8 cellular contexts compared by ENCODE assay signal in genomic region chr4:118566003-118566513, GRCh38.
DNase-seq lines count a peak whose midpoint lies in the region; ATAC-seq, FAIRE-seq and TF ChIP-seq lines count a peak whose summit lies in the region.
"Not testable (repeated sequence)": the region's sequence is repeated elsewhere in the genome, so short reads cannot be mapped to it uniquely, and the experiment has no call there.

No MANE protein-coding gene starts in this region.

- POLR2A ChIA-PET in H1 (lab: Charles Lee; ENCODE audit: partially characterized antibody), result not testable (repeated sequence)

- peak overlapping the region in 2 of 7 donors; percentile 37 to 56 for H3K27ac Mint-ChIP-seq in CD14-positive monocyte
- H3K27ac Mint-ChIP-seq in natural killer cell treated with Interleukin-12 subunit alpha and Interleukin-12 subunit beta and Interleukin-15 and Interleukin-18, amount 100 ng/mL, for 72 hours, result not testable (repeated sequence)

- CTCF ChIA-PET in H1 (lab: Charles Lee; ENCODE audit: partially characterized antibody), result not testable (repeated sequence)

- not testable (repeated sequence) for H3K9ac ChIP-seq in GM23248; H1 (replicated peaks in 1 of 4; ENCODE audit: extremely low read depth in 1 of 4, low read depth in 3 of 4, low read length in 3 of 4)

- H3K9me3 Mint-ChIP-seq in CD14-positive monocyte; natural killer cell treated with Interleukin-12 subunit alpha and Interleukin-12 subunit beta and Interleukin-15 and Interleukin-18, amount 100 ng/mL, for 72 hours: not testable (repeated sequence)

- H2BK5ac ChIP-seq in H1 (ENCODE audit: low read depth, low read length), result not testable (repeated sequence)

- not testable (repeated sequence) for TF ChIP-seq RAD21 in H1 (IDR thresholded peaks at IDR 0.05 in 1 of 2, conservative IDR thresholded peaks at IDR 0.05 in 1 of 2; ENCODE audit: low read depth in 2 of 2, low read length in 2 of 2)

- not testable (repeated sequence) for H3K18ac ChIP-seq in H1 (ENCODE audit: extremely low read depth, low read length)

- not testable (repeated sequence) for H4K8ac ChIP-seq in H1 (ENCODE audit: extremely low read depth, insufficient read depth, low read length)

- not testable (repeated sequence) for H2BK12ac ChIP-seq in H1 (ENCODE audit: low read depth, low read length)

- not testable (repeated sequence) for H4K91ac ChIP-seq in H1 (replicated peaks; ENCODE audit: insufficient read length, low read length)

- H2AFZ ChIP-seq in GM23248, result peak overlapping the region; percentile 5; the same call in 1 of the 2 replicates
- H2AFZ ChIP-seq in H1 (ENCODE audit: low read length), result peak overlapping the region; percentile 19; the same call in 1 of the 2 replicates

- not testable (repeated sequence) for H4K20me1 ChIP-seq in GM23248 (ENCODE audit: insufficient read depth); H1 (replicated peaks in 1 of 2; ENCODE audit: control insufficient read depth in 1 of 2, insufficient read depth in 2 of 2, low read length in 2 of 2)

- TF ChIP-seq EP300 in H1 (IDR thresholded peaks at IDR 0.05; ENCODE audit: borderline replicate concordance in 1 of 2, low read depth in 2 of 2, low read length in 2 of 2), result not testable (repeated sequence)

- not testable (repeated sequence) for H3K9me3 ChIP-seq in GM23248 (ENCODE audit: low read depth); H1 (ENCODE audit: insufficient read depth in 2 of 2, low read depth in 1 of 2, low read length in 1 of 2)

- TF ChIP-seq CTCF in CD14-positive monocyte (IDR thresholded peaks at IDR 0.05); H1 (IDR thresholded peaks at IDR 0.05; ENCODE audit: control extremely low read depth in 1 of 3, insufficient read depth in 1 of 3, low read depth in 1 of 3, low read length in 3 of 3): not testable (repeated sequence)

- H3F3A ChIP-seq in GM23248 (ENCODE audit: insufficient read depth), result not testable (repeated sequence)

- peak; percentile 81 for ATAC-seq in GM18873 (IDR thresholded peaks at IDR 0.05; ENCODE audit: low FRiP score, unreplicated experiment)
- peak; percentile 68 for ATAC-seq in HG03159 (IDR thresholded peaks at IDR 0.05; ENCODE audit: unreplicated experiment)
- ATAC-seq in natural killer cell treated with Interleukin-12 subunit alpha and Interleukin-12 subunit beta and Interleukin-15 and Interleukin-18, amount 100 ng/mL, for 72 hours, result peak; percentile 53 to 55

- not testable (repeated sequence) for H3K9me2 ChIP-seq in GM23248 (ENCODE audit: insufficient read depth)

- H3K36me3 ChIP-seq in GM23248 (ENCODE audit: low read depth); H1 (ENCODE audit: control insufficient read depth in 2 of 4, insufficient read depth in 4 of 4, low read length in 3 of 4): not testable (repeated sequence)

- H3K4me1 ChIP-seq in GM23248 (ENCODE audit: insufficient read depth), result peaks cover 12% of the 10 kb centered on the region
- not testable (repeated sequence) for H3K4me1 ChIP-seq in H1 (replicated peaks in 1 of 4; ENCODE audit: control insufficient read depth in 3 of 4, insufficient read depth in 4 of 4, low read length in 3 of 4)

- H3K23ac ChIP-seq in H1 (ENCODE audit: insufficient read length), result not testable (repeated sequence)

- not testable (repeated sequence) for H3K23me2 ChIP-seq in H1 (ENCODE audit: low read depth, low read length)

- not testable (repeated sequence) for H2AK5ac ChIP-seq in H1 (ENCODE audit: low read depth, low read length)

- not testable (repeated sequence) for H3K4me1 Mint-ChIP-seq in CD14-positive monocyte; natural killer cell treated with Interleukin-12 subunit alpha and Interleukin-12 subunit beta and Interleukin-15 and Interleukin-18, amount 100 ng/mL, for 72 hours (ENCODE audit: low read depth in 2 of 2)

- not testable (repeated sequence) for H3K56ac ChIP-seq in H1 (replicated peaks; ENCODE audit: insufficient read length, low read depth, low read length)

- H3K27ac ChIP-seq in GM23248, result peak overlapping the region; percentile 38
- not testable (repeated sequence) for H3K27ac ChIP-seq in H1 (ENCODE audit: low read depth, low read length)

- intact Hi-C loops in CD14-positive monocyte (cut with micrococcal nuclease), result not testable (repeated sequence)

- H3K4me3 ChIP-seq in GM23248, result not testable (repeated sequence)
- H3K4me3 ChIP-seq in H1 (ENCODE audit: extremely low read depth in 1 of 4, insufficient read depth in 2 of 4, low read depth in 3 of 4, low read length in 4 of 4), result 0 out of 8 replicates have a peak overlapping the region, but pooled peaks of 1 of the 4 experiments have one; percentile 30

- not testable (repeated sequence) for H3K4ac ChIP-seq in H1 (replicated peaks; ENCODE audit: insufficient read length, low read depth, low read length)

- FAIRE-seq in H1 (lab: Jason Lieb, UNC), result peak; percentile 73

- H3K79me2 ChIP-seq in GM23248 (ENCODE audit: insufficient read depth); H1 (ENCODE audit: control insufficient read depth in 1 of 2, insufficient read depth in 2 of 2, low read length in 2 of 2): not testable (repeated sequence)

- H3K27me3 ChIP-seq in GM23248 (replicated peaks; ENCODE audit: insufficient read depth); H1 (replicated peaks in 1 of 4; ENCODE audit: control insufficient read depth in 3 of 4, extremely low read depth in 1 of 4, insufficient read depth in 3 of 4, low read length in 3 of 4): not testable (repeated sequence)

- H3K14ac ChIP-seq in H1 (ENCODE audit: insufficient read length), result not testable (repeated sequence)

- in situ Hi-C loops in GM23248 (cut with MboI); SK-MEL-5 (cut with HindIII; ENCODE audit: low pct_unique_long_range_greater_than_20kb, low sequenced_read_pairs): not testable (repeated sequence)

- H2BK20ac ChIP-seq in H1 (ENCODE audit: low read length), result not testable (repeated sequence)

- not testable (repeated sequence) for H2BK15ac ChIP-seq in H1 (ENCODE audit: low read length)

- not testable (repeated sequence) for H4K5ac ChIP-seq in H1 (ENCODE audit: insufficient read length, low read depth, low read length)

- DNase-seq in CD14-positive monocyte (ENCODE audit: low spot score); natural killer cell treated with Interleukin-12 subunit alpha and Interleukin-12 subunit beta and Interleukin-15 and Interleukin-18, amount 100 ng/mL, for 72 hours (ENCODE audit: low spot score): not testable (repeated sequence)
- peak; percentile 89 for DNase-seq in GM23248
- DNase-seq in NCI-H1417 (lab: John Stamatoyannopoulos, UW), result peak; percentile 70 to 91 (median 73)
- DNase-seq in SK-MEL-5 (ENCODE audit: low read depth, low spot score), result peak; percentile 82
- DNase-seq in H1 (ENCODE audit: low read depth in 1 of 2, low spot score in 2 of 2), result peak; percentile 13 to 51

- peak overlapping the region; percentile 4 for H3K4me2 ChIP-seq in GM23248 (ENCODE audit: unreplicated experiment)
- peak overlapping the region; percentile 31 to 51; a peak in 3 of 4 replicates for H3K4me2 ChIP-seq in H1 (ENCODE audit: insufficient read depth in 1 of 2, low read depth in 2 of 2, low read length in 2 of 2)

- not testable (repeated sequence) for H3K36me3 Mint-ChIP-seq in CD14-positive monocyte; natural killer cell treated with Interleukin-12 subunit alpha and Interleukin-12 subunit beta and Interleukin-15 and Interleukin-18, amount 100 ng/mL, for 72 hours

- H3K79me1 ChIP-seq in H1 (ENCODE audit: low read depth, low read length), result not testable (repeated sequence)

- WGBS in GM23248 (ENCODE audit: low coverage in 1 of 2, low lambda C conversion rate in 2 of 2, missing lambda C conversion rate in 2 of 2), 2 experiments, result 3 to 6% methylated on average over 9 of the region's 9 CpGs
- 28% methylated on average over 9 of the region's 9 CpGs; no CpG with 5 or more reads in 1 of the 2 experiments for WGBS in H1 (ENCODE audit: extremely low coverage in 1 of 2, insufficient coverage in 1 of 2, insufficient read length in 1 of 2, insufficient replicate concordance in 2 of 2, low coverage in 1 of 2, low lambda C conversion rate in 2 of 2, missing lambda C conversion rate in 1 of 2), 2 experiments

- H3K27me3 Mint-ChIP-seq in CD14-positive monocyte (ENCODE audit: low read depth in 3 of 3), result not testable (repeated sequence)
- H3K27me3 Mint-ChIP-seq in natural killer cell treated with Interleukin-12 subunit alpha and Interleukin-12 subunit beta and Interleukin-15 and Interleukin-18, amount 100 ng/mL, for 72 hours, result peaks cover 9 to 14% of the 10 kb centered on the region in 2 donors

- peak overlapping the region; percentile 15 to 61 for H3K4me3 Mint-ChIP-seq in CD14-positive monocyte
- H3K4me3 Mint-ChIP-seq in natural killer cell treated with Interleukin-12 subunit alpha and Interleukin-12 subunit beta and Interleukin-15 and Interleukin-18, amount 100 ng/mL, for 72 hours, result not testable (repeated sequence)

- H2BK120ac ChIP-seq in H1 (replicated peaks; ENCODE audit: low read depth, low read length), result not testable (repeated sequence)

- not testable (repeated sequence) for TF ChIP-seq POLR2A in H1 (IDR thresholded peaks at IDR 0.05; ENCODE audit: control extremely low read depth in 1 of 2, low read depth in 2 of 2, low read length in 2 of 2)
